Comparison of ENCODE assay signal across 8 cellular contexts in genomic region chr2:217223222-217223930, GRCh38.
DNase-seq lines count a peak whose midpoint lies in the region; ATAC-seq and TF ChIP-seq lines count a peak whose summit lies in the region.

No MANE protein-coding gene starts in this region.

- CTCF ChIA-PET in activated CD8-positive, alpha-beta memory T cell treated with anti-CD3 and anti-CD28 coated beads, Interleukin-2, amount 10 ng/mL, durations not matched to agents 7 days and 5 days (lab: Charles Lee) = no interaction called here

- 54 to 62% methylated on average over 8 of the region's 8 CpGs for WGBS in body of pancreas, 2 donors

- no peaks in the 10 kb centered on the region for H3K27me3 ChIP-seq in body of pancreas

- peaks cover 22% of the 10 kb centered on the region for H3K27me3 Mint-ChIP-seq in activated CD8-positive, alpha-beta memory T cell treated with anti-CD3 and anti-CD28 coated beads, Interleukin-2, amount 10 ng/mL, durations not matched to agents 7 days and 5 days
- no peaks in the 10 kb centered on the region for H3K27me3 Mint-ChIP-seq in osteocyte (ENCODE audit: unreplicated experiment)

- no peaks in the 10 kb centered on the region for H3K9me3 ChIP-seq in body of pancreas

- H3K27ac Mint-ChIP-seq in activated CD8-positive, alpha-beta memory T cell treated with anti-CD3 and anti-CD28 coated beads, Interleukin-2, amount 10 ng/mL, durations not matched to agents 7 days and 5 days = peak overlapping the region; percentile 54
- H3K27ac Mint-ChIP-seq in osteocyte (ENCODE audit: unreplicated experiment) = peak overlapping the region; percentile 21

- peaks cover 12% of the 10 kb centered on the region for H3K9me3 Mint-ChIP-seq in activated CD8-positive, alpha-beta memory T cell treated with anti-CD3 and anti-CD28 coated beads, Interleukin-2, amount 10 ng/mL, durations not matched to agents 7 days and 5 days (ENCODE audit: low read depth)
- H3K9me3 Mint-ChIP-seq in osteocyte (ENCODE audit: unreplicated experiment) = peaks cover 7% of the 10 kb centered on the region

- H3K4me3 ChIP-seq in body of pancreas = no peak overlapping the region

- H3K4me1 Mint-ChIP-seq in activated CD8-positive, alpha-beta memory T cell treated with anti-CD3 and anti-CD28 coated beads, Interleukin-2, amount 10 ng/mL, durations not matched to agents 7 days and 5 days = peaks cover 28% of the 10 kb centered on the region
- peaks cover 28% of the 10 kb centered on the region for H3K4me1 Mint-ChIP-seq in osteocyte (ENCODE audit: unreplicated experiment)

- peak; percentile 91 for ATAC-seq in activated CD8-positive, alpha-beta memory T cell treated with anti-CD3 and anti-CD28 coated beads, Interleukin-2, amount 10 ng/mL, durations not matched to agents 7 days and 5 days
- peak; percentile 83 for ATAC-seq in HG02759 (IDR thresholded peaks at IDR 0.05; ENCODE audit: unreplicated experiment)
- peak; percentile 33 for ATAC-seq in body of pancreas

- peak; percentile 85 for DNase-seq in activated CD8-positive, alpha-beta memory T cell treated with anti-CD3 and anti-CD28 coated beads, Interleukin-2, amount 10 ng/mL, durations not matched to agents 7 days and 5 days
- no peak for DNase-seq in activated CD8-positive, alpha-beta memory T cell treated with anti-CD3 and anti-CD28 coated beads, Interleukin-2, amount 50 U/mL, for 48 hours
- DNase-seq in NOMO-1 (lab: John Stamatoyannopoulos, UW; ENCODE audit: unreplicated experiment in 2 of 2) = peak; percentile 68 to 95
- DNase-seq in body of pancreas = peak in 1 of 4 donors; percentile 16
- DNase-seq in osteocyte (ENCODE audit: extremely low spot score, unreplicated experiment) = no peak
- DNase-seq in NCI-H748 (lab: John Stamatoyannopoulos, UW; ENCODE audit: unreplicated experiment) = no peak
- DNase-seq in NCI-H187 (lab: John Stamatoyannopoulos, UW) = no peak

- TF ChIP-seq POLR2A in body of pancreas (IDR thresholded peaks at IDR 0.05) = no peak

- no peaks in the 10 kb centered on the region for H3K4me1 ChIP-seq in body of pancreas

- intact Hi-C loops in body of pancreas (cut with DNase I) = no loop called here

- no peaks in the 10 kb centered on the region for H3K36me3 ChIP-seq in body of pancreas (replicated peaks in 1 of 2; ENCODE audit: insufficient read depth in 1 of 2, low read depth in 2 of 2)

- TF ChIP-seq CTCF in body of pancreas (IDR thresholded peaks at IDR 0.05) = no peak
- no peak for TF ChIP-seq CTCF in osteocyte (IDR thresholded peaks at IDR 0.05)

- H3K36me3 Mint-ChIP-seq in activated CD8-positive, alpha-beta memory T cell treated with anti-CD3 and anti-CD28 coated beads, Interleukin-2, amount 10 ng/mL, durations not matched to agents 7 days and 5 days = peaks cover 12% of the 10 kb centered on the region
- H3K36me3 Mint-ChIP-seq in osteocyte (ENCODE audit: unreplicated experiment) = no peaks in the 10 kb centered on the region

- peak overlapping the region in 3 of 4 donors; percentile 3 to 30 (median 27) for H3K27ac ChIP-seq in body of pancreas

- no peak overlapping the region for H3K4me3 Mint-ChIP-seq in activated CD8-positive, alpha-beta memory T cell treated with anti-CD3 and anti-CD28 coated beads, Interleukin-2, amount 10 ng/mL, durations not matched to agents 7 days and 5 days
- no peak overlapping the region for H3K4me3 Mint-ChIP-seq in osteocyte (ENCODE audit: unreplicated experiment)

Comparison
In these comparisons a context has a peak if more than half of its experiments do, and no peak if none do; other contexts are left out.
1. DNase-seq: peak in activated CD8-positive, alpha-beta memory T cell treated with anti-CD3 and anti-CD28 coated beads, Interleukin-2, amount 10 ng/mL, durations not matched to agents 7 days and 5 days (single experiment) and NOMO-1 (2 of 2); none in activated CD8-positive, alpha-beta memory T cell treated with anti-CD3 and anti-CD28 coated beads, Interleukin-2, amount 50 U/mL, for 48 hours (single experiment), osteocyte (single experiment), NCI-H748 (single experiment) and NCI-H187 (0 of 2).
2. ATAC-seq: peak in every context shown above with its lines; median percentile 91 in activated CD8-positive, alpha-beta memory T cell treated with anti-CD3 and anti-CD28 coated beads, Interleukin-2, amount 10 ng/mL, durations not matched to agents 7 days and 5 days; 83 in HG02759; 33 in body of pancreas.